39 cellular contexts compared by ENCODE assay signal in the genomic region with DNA sequence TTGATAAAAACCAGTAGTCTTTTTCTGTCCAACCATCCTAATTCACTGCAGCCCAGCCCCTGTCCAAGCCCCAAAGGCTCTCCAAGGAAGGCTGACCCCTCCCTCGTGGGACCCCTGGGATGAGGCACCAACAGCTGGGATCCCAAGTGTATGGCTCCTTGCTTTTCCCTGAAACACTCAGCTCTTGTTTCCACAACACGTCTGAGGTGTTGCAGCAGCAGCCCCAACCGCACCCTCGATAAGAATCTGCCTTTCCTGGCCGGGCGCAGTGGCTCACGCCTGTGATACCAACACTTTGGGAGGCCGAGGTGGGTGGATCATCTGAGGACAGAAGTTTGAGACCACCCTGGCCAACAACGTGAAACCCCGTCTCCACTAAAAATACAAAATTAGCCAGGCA. TPM values are rescaled to one million over a fixed set of nuclear protein-coding genes. Genes with fewer than 3 reads are reported as not detected.
"Had no signal": no experiment of that assay in that cellular context is flagged by ENCODE, and none has a peak within 500 bp of the region (broad histone marks: within the 10 kb centered on the region; RNA-seq: fewer than 3 reads in every experiment).

No MANE protein-coding gene starts in this region.

- H3K4me3 ChIP-seq: adrenal gland, ascending aorta, body of pancreas, breast epithelium, cardiac muscle cell had no signal

- H3K27me3 ChIP-seq: body of pancreas, brain microvascular endothelial cell, cardiac muscle cell had no signal

- H3K9me3 ChIP-seq: adrenal gland, ascending aorta, body of pancreas, breast epithelium had no signal

- H3K36me3 ChIP-seq: adrenal gland, ascending aorta, brain microvascular endothelial cell, breast epithelium, cardiac muscle cell had no signal

- H3K27ac ChIP-seq: adrenal gland, ascending aorta, body of pancreas, brain microvascular endothelial cell, breast epithelium, cardiac muscle cell had no signal

- FAIRE-seq: astrocyte, bronchial epithelial cell had no signal

- DNase-seq: activated effector memory CD4-positive, alpha-beta T cell treated with anti-CD3 and anti-CD28 coated beads, Interleukin-2, amount 50 U/mL, for 16 hours; activated effector memory CD4-positive, alpha-beta T cell treated with Interleukin-2 at 50 U/mL for 16 hours; activated gamma-delta T cell; activated gamma-delta T cell treated with Interleukin-2 at 50 U/mL for 16 hours; activated naive CD4-positive, alpha-beta T cell; activated naive CD4-positive, alpha-beta T cell treated with anti-CD3 and anti-CD28 coated beads for 36 hours; activated naive CD4-positive, alpha-beta T cell treated with anti-CD3 and anti-CD28 coated beads, Interleukin-2, amount 10 ng/mL, durations not matched to agents 7 days and 5 days; activated naive CD4-positive, alpha-beta T cell treated with anti-CD3 and anti-CD28 coated beads, Interleukin-2, amount 50 U/mL, for 16 hours; activated naive CD4-positive, alpha-beta T cell treated with Interleukin-2 at 50 U/mL for 16 hours; activated naive CD8-positive, alpha-beta T cell treated with anti-CD3 and anti-CD28 coated beads for 36 hours; activated naive CD8-positive, alpha-beta T cell treated with anti-CD3 and anti-CD28 coated beads, Interleukin-2, amount 10 ng/mL, durations not matched to agents 7 days and 5 days; activated naive CD8-positive, alpha-beta T cell treated with anti-CD3 and anti-CD28 coated beads, Interleukin-2, amount 50 U/mL, for 24 hours; activated T-cell treated with anti-CD3 and anti-CD28 coated beads, Interleukin-2, amount 50 U/mL, for 24 hours; activated T-cell treated with anti-CD3 and anti-CD28 coated beads, Interleukin-2, amount 50 U/mL, for 4 hours; activated T-cell treated with anti-CD3 and anti-CD28 coated beads, Interleukin-2, amount 50 U/mL, for 48 hours; activated T-cell treated with anti-CD3 and anti-CD28 coated beads, Interleukin-2, amount 50 U/mL, for 72 hours; adrenal gland; amniotic stem cell; amygdala; anterior cingulate cortex; aorta; body of pancreas; brain microvascular endothelial cell; caudate nucleus; central memory CD4-positive, alpha-beta T cell; cerebellar nuclear complex had no signal

- ATAC-seq: activated naive CD4-positive, alpha-beta T cell treated with anti-CD3 and anti-CD28 coated beads, Interleukin-2, amount 50 U/mL, for 72 hours; activated naive CD8-positive, alpha-beta T cell treated with anti-CD3 and anti-CD28 coated beads, Interleukin-2, amount 50 U/mL, for 24 hours; activated T-cell treated with anti-CD3 and anti-CD28 coated beads, Interleukin-2, amount 50 U/mL, for 4 hours; activated T-cell treated with anti-CD3 and anti-CD28 coated beads, Interleukin-2, amount 50 U/mL, for 72 hours; activated T-helper 17 cell treated with anti-CD3 and anti-CD28 coated beads, Interleukin-2, amount 50 U/mL, for 72 hours; body of pancreas had no signal

- H3K4me1 ChIP-seq: adrenal gland, ascending aorta, body of pancreas, breast epithelium had no signal

RNA-seq across cellular contexts. Expression of gene MPC1L, which starts 59.4 kb away (rescaled TPM):
- total RNA-seq: activated naive CD4-positive, alpha-beta T cell treated with anti-CD3 and anti-CD28 coated beads for 36 hours; activated naive CD4-positive, alpha-beta T cell treated with anti-CD3 and anti-CD28 coated beads, Interleukin-2, amount 50 U/mL, for 72 hours; activated naive CD8-positive, alpha-beta T cell treated with anti-CD3 and anti-CD28 coated beads for 36 hours; activated naive CD8-positive, alpha-beta T cell treated with anti-CD3 and anti-CD28 coated beads, Interleukin-2, amount 10 ng/mL, durations not matched to agents 7 days and 5 days; activated T-cell treated with anti-CD3 and anti-CD28 coated beads, Interleukin-2, amount 50 U/mL, for 4 hours; activated T-cell treated with anti-CD3 and anti-CD28 coated beads, Interleukin-2, amount 50 U/mL, for 72 hours; activated T-helper 1 cell treated with anti-CD3 and anti-CD28 coated beads, Interleukin-12 subunit alpha, Interleukin-12 subunit beta, Interleukin-2, Interleukin-4 antibody, amounts not matched to agents 30 ng/mL and 10 ng/mL and 1 ng/mL, durations not matched to agents 14 hours and 24 hours and 36 hours; activated T-helper 17 cell treated with anti-CD3 and anti-CD28 coated beads, Interleukin-2, amount 50 U/mL, for 72 hours; activated T-helper 2 cell treated with anti-CD3 and anti-CD28 coated beads, Interferon-gamma antibody, Interleukin-2, Interleukin-4, amounts not matched to agents 10 μg/mL and 5 μg/mL and 100 μg/mL, durations not matched to agents 14 hours and 24 hours and 36 hours; adrenal gland; aorta; ascending aorta; astrocyte; body of pancreas; breast epithelium; bronchial epithelial cell; cardiac muscle cell; cardiac septum; cerebellum; chondrocyte had no signal
- polyA plus RNA-seq: adipose tissue, adrenal gland, aorta, cardiac muscle cell had no signal
